ENCODE assay signal across 3 cellular contexts in genomic region chr9:97349400-97349799, GRCh38.
TF ChIP-seq lines count a peak whose summit lies in the region.

No MANE protein-coding gene starts in this region.

TF ChIP-seq in A549, 52 proteins besides CTCF, POLR2A, EP300 and RAD21:
- no peak for TF ChIP-seq JUN (IDR thresholded peaks at IDR 0.05)
- no peak for TF ChIP-seq PHF8 (IDR thresholded peaks at IDR 0.05; ENCODE audit: borderline replicate concordance, low read depth)
- peak; percentile 78 for TF ChIP-seq ZFP36 (IDR thresholded peaks at IDR 0.05; ENCODE audit: borderline replicate concordance, partially characterized antibody)
- no peak for TF ChIP-seq EHMT2 (IDR thresholded peaks at IDR 0.05; ENCODE audit: low read depth)
- TF ChIP-seq PBX3 (IDR thresholded peaks at IDR 0.05), result no peak
- TF ChIP-seq MAX (IDR thresholded peaks at IDR 0.05), result no peak
- no peak for TF ChIP-seq FOSB (CRISPR knock-in tag; IDR thresholded peaks at IDR 0.05)

TF ChIP-seq in K562, 482 proteins besides CTCF, POLR2A, EP300 and RAD21:
- TF ChIP-seq SREBF2 (CRISPR knock-in tag; IDR thresholded peaks at IDR 0.05), result no peak
- no peak for TF ChIP-seq TAL1 (IDR thresholded peaks at IDR 0.05)
- TF ChIP-seq PTBP1 (IDR thresholded peaks at IDR 0.05; ENCODE audit: low read depth, low read length), result 0 out of 2 replicates have a peak, but pooled peaks have one; percentile 46
- 0 out of 2 replicates have a peak, but pooled peaks have one; percentile 34 for TF ChIP-seq BCOR (IDR thresholded peaks at IDR 0.05)
- TF ChIP-seq GATA2 (CRISPR knock-in tag; IDR thresholded peaks at IDR 0.05), result no peak
- TF ChIP-seq, protein P1, sequence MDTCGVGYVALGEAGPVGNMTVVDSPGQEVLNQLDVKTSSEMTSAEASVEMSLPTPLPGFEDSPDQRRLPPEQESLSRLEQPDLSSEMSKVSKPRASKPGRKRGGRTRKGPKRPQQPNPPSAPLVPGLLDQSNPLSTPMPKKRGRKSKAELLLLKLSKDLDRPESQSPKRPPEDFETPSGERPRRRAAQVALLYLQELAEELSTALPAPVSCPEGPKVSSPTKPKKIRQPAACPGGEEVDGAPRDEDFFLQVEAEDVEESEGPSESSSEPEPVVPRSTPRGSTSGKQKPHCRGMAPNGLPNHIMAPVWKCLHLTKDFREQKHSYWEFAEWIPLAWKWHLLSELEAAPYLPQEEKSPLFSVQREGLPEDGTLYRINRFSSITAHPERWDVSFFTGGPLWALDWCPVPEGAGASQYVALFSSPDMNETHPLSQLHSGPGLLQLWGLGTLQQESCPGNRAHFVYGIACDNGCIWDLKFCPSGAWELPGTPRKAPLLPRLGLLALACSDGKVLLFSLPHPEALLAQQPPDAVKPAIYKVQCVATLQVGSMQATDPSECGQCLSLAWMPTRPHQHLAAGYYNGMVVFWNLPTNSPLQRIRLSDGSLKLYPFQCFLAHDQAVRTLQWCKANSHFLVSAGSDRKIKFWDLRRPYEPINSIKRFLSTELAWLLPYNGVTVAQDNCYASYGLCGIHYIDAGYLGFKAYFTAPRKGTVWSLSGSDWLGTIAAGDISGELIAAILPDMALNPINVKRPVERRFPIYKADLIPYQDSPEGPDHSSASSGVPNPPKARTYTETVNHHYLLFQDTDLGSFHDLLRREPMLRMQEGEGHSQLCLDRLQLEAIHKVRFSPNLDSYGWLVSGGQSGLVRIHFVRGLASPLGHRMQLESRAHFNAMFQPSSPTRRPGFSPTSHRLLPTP (IDR thresholded peaks at IDR 0.05; ENCODE audit: borderline replicate concordance, extremely low read depth, insufficient read length), result peak; percentile 59
- TF ChIP-seq FOSL1 (tag; conservative IDR thresholded peaks at IDR 0.05), result no peak
- TF ChIP-seq NFXL1 (CRISPR knock-in tag; IDR thresholded peaks at IDR 0.05), result no peak
- peak; percentile 79 for TF ChIP-seq ZNF436 (CRISPR knock-in tag; IDR thresholded peaks at IDR 0.05)
- TF ChIP-seq ELK3 (CRISPR knock-in tag; IDR thresholded peaks at IDR 0.05), result no peak
- 0 out of 2 replicates have a peak, but pooled peaks have one; percentile 7 for TF ChIP-seq SPI1 (IDR thresholded peaks at IDR 0.05; ENCODE audit: borderline replicate concordance, low read depth, low read length)
- no peak for TF ChIP-seq PHF20 (IDR thresholded peaks at IDR 0.05; ENCODE audit: partially characterized antibody)
- no peak for TF ChIP-seq SAFB2 (IDR thresholded peaks at IDR 0.05; ENCODE audit: borderline replicate concordance, low read depth, low read length, severe bottlenecking)
- peak; percentile 99 for TF ChIP-seq ZFP36 (IDR thresholded peaks at IDR 0.05; ENCODE audit: low read depth, low read length, partially characterized antibody)
- peak; percentile 56 for TF ChIP-seq RBM25 (IDR thresholded peaks at IDR 0.05; ENCODE audit: low read depth, low read length, severe bottlenecking)
TF ChIP-seq in K562: peak in this region for 7.

TF ChIP-seq in WTC11, 78 proteins besides CTCF, POLR2A, EP300 and RAD21:
- TF ChIP-seq ATF2 (CRISPR knock-in tag; IDR thresholded peaks at IDR 0.05; ENCODE audit: borderline replicate concordance, low read depth) (no peak), ZNF416 (CRISPR knock-in tag; IDR thresholded peaks at IDR 0.05) (no peak), OVOL2 (CRISPR knock-in tag; IDR thresholded peaks at IDR 0.05; ENCODE audit: borderline replicate concordance) (no peak), RELA (CRISPR knock-in tag; IDR thresholded peaks at IDR 0.05; ENCODE audit: borderline replicate concordance) (no peak), NFE2L1 (CRISPR knock-in tag; IDR thresholded peaks at IDR 0.05) (no peak), CREM (CRISPR knock-in tag; IDR thresholded peaks at IDR 0.05) (no peak), ZNF138 (CRISPR knock-in tag; conservative IDR thresholded peaks at IDR 0.05) (no peak), ERG (CRISPR knock-in tag; IDR thresholded peaks at IDR 0.05) (no peak), NFATC4 (CRISPR knock-in tag; IDR thresholded peaks at IDR 0.05) (no peak), IRF2 (CRISPR knock-in tag; IDR thresholded peaks at IDR 0.05; ENCODE audit: borderline replicate concordance, low read depth) (no peak), JAZF1 (CRISPR knock-in tag; IDR thresholded peaks at IDR 0.05) (no peak), ZNF423 (CRISPR knock-in tag; IDR thresholded peaks at IDR 0.05) (no peak)
- TF ChIP-seq, protein P2, sequence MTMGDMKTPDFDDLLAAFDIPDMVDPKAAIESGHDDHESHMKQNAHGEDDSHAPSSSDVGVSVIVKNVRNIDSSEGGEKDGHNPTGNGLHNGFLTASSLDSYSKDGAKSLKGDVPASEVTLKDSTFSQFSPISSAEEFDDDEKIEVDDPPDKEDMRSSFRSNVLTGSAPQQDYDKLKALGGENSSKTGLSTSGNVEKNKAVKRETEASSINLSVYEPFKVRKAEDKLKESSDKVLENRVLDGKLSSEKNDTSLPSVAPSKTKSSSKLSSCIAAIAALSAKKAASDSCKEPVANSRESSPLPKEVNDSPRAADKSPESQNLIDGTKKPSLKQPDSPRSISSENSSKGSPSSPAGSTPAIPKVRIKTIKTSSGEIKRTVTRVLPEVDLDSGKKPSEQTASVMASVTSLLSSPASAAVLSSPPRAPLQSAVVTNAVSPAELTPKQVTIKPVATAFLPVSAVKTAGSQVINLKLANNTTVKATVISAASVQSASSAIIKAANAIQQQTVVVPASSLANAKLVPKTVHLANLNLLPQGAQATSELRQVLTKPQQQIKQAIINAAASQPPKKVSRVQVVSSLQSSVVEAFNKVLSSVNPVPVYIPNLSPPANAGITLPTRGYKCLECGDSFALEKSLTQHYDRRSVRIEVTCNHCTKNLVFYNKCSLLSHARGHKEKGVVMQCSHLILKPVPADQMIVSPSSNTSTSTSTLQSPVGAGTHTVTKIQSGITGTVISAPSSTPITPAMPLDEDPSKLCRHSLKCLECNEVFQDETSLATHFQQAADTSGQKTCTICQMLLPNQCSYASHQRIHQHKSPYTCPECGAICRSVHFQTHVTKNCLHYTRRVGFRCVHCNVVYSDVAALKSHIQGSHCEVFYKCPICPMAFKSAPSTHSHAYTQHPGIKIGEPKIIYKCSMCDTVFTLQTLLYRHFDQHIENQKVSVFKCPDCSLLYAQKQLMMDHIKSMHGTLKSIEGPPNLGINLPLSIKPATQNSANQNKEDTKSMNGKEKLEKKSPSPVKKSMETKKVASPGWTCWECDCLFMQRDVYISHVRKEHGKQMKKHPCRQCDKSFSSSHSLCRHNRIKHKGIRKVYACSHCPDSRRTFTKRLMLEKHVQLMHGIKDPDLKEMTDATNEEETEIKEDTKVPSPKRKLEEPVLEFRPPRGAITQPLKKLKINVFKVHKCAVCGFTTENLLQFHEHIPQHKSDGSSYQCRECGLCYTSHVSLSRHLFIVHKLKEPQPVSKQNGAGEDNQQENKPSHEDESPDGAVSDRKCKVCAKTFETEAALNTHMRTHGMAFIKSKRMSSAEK (CRISPR knock-in tag; IDR thresholded peaks at IDR 0.05; ENCODE audit: borderline replicate concordance), result no peak
- TF ChIP-seq, protein P3, sequence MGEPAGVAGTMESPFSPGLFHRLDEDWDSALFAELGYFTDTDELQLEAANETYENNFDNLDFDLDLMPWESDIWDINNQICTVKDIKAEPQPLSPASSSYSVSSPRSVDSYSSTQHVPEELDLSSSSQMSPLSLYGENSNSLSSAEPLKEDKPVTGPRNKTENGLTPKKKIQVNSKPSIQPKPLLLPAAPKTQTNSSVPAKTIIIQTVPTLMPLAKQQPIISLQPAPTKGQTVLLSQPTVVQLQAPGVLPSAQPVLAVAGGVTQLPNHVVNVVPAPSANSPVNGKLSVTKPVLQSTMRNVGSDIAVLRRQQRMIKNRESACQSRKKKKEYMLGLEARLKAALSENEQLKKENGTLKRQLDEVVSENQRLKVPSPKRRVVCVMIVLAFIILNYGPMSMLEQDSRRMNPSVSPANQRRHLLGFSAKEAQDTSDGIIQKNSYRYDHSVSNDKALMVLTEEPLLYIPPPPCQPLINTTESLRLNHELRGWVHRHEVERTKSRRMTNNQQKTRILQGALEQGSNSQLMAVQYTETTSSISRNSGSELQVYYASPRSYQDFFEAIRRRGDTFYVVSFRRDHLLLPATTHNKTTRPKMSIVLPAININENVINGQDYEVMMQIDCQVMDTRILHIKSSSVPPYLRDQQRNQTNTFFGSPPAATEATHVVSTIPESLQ (CRISPR knock-in tag; IDR thresholded peaks at IDR 0.05), result no peak
